Comparison of ENCODE assay signal across 8 cellular contexts in genomic region chr13:43023244-43023931, GRCh38. TPM values are rescaled to one million over a fixed set of nuclear protein-coding genes. Genes with fewer than 3 reads are reported as not detected.
A peak's percentile ranks its signal among the peaks of the same experiment; 100 is the strongest.
DNase-seq lines count a peak whose midpoint lies in the region; ATAC-seq and TF ChIP-seq lines count a peak whose summit lies in the region.

Gene DNAJC15 (plus strand): TSS chr13:43023586. CDS start chr13:43023627, 41 bp downstream.

- CTCF ChIA-PET in PC-3 (lab: Charles Lee) = no interaction called here

- peaks cover 2% of the 10 kb centered on the region for H3K27me3 Mint-ChIP-seq in neural crest cell (ENCODE audit: low read depth)

- intact Hi-C loops in PC-3 (cut with micrococcal nuclease) = no loop called here
- intact Hi-C loops in stomach (cut with DNase I; ENCODE audit: low total_unique reads) = no loop called here

- H2AFZ ChIP-seq in PC-3 (ENCODE audit: low read length) = peak within 1 kb of the TSS; percentile 89

- no peak for TF ChIP-seq CTCF in PC-3 (conservative IDR thresholded peaks at IDR 0.05; ENCODE audit: low read depth, low read length)
- TF ChIP-seq CTCF in foreskin keratinocyte (conservative IDR thresholded peaks at IDR 0.05) = no peak
- TF ChIP-seq CTCF in neural crest cell (conservative IDR thresholded peaks at IDR 0.05) = no peak
- peak in 1 of 7 experiments; percentile 18 for TF ChIP-seq CTCF in stomach (IDR thresholded peaks at IDR 0.05)

- peaks cover 19% of the 10 kb centered on the region for H3K79me2 ChIP-seq in PC-3 (ENCODE audit: low read length)

- WGBS in stomach, 5 donors = 1 to 9% (median 5%) methylated on average over 17 to 50 of the region's 50 CpGs

- H3K4me1 Mint-ChIP-seq in neural crest cell = peaks cover 24% of the 10 kb centered on the region

- peak within 1 kb of the TSS; percentile 78 for H3K9ac ChIP-seq in PC-3 (ENCODE audit: low read length)

- peak within 1 kb of the TSS; percentile 30; the same call in 1 of the 2 replicates for H3K27ac ChIP-seq in PC-3 (ENCODE audit: low read length)
- H3K27ac ChIP-seq in foreskin keratinocyte = peak within 1 kb of the TSS; percentile 78
- peak within 1 kb of the TSS; percentile 83 to 93 (median 93) for H3K27ac ChIP-seq in stomach

- peaks cover 7% of the 10 kb centered on the region for H3K9me3 Mint-ChIP-seq in neural crest cell

- H3F3A ChIP-seq in PC-3 (ENCODE audit: low read length, unreplicated experiment) = no peaks in the 10 kb centered on the region

- no peak for TF ChIP-seq POLR2A in stomach (IDR thresholded peaks at IDR 0.05)

- no peaks in the 10 kb centered on the region for H3K27me3 ChIP-seq in PC-3 (ENCODE audit: low read length)
- no peaks in the 10 kb centered on the region for H3K27me3 ChIP-seq in foreskin keratinocyte
- no peaks in the 10 kb centered on the region for H3K27me3 ChIP-seq in stomach

- H3K36me3 ChIP-seq in PC-3 (ENCODE audit: low read depth, low read length) (no peaks in the 10 kb centered on the region), stomach (peaks cover 0 to 11% (median 8%) of the 10 kb centered on the region in 4 donors)

- DNase-seq in NCI-H345 (lab: John Stamatoyannopoulos, UW) = peak; percentile 36
- DNase-seq in NCI-H345 treated with DMSO at 0.1 percent for 48 hours (lab: John Stamatoyannopoulos, UW; ENCODE audit: unreplicated experiment) = no peak
- DNase-seq in PC-3 = peak; percentile 58
- peak; percentile 17 for DNase-seq in activated gamma-delta T cell (lab: John Stamatoyannopoulos, UW)
- peak; percentile 67 to 83 for DNase-seq in foreskin keratinocyte
- DNase-seq in neural crest cell (ENCODE audit: low read depth, low spot score) = peak; percentile 71
- peak; percentile 78 for DNase-seq in stomach

- no TSS peak for BruUV-seq in PC-3 (replicated peaks; lab: Mats Ljungman, UMichigan)

- H3K36me3 Mint-ChIP-seq in neural crest cell (ENCODE audit: low read depth) = peaks cover 8% of the 10 kb centered on the region

- TF ChIP-seq EP300 in stomach (IDR thresholded peaks at IDR 0.05) = no peak

- POLR2A ChIA-PET in PC-3 (lab: Charles Lee; ENCODE audit: unreplicated experiment) = no interaction called here

- peak within 1 kb of the TSS; percentile 98 for H3K4me3 Mint-ChIP-seq in neural crest cell

- H3K9me2 ChIP-seq in PC-3 (replicated peaks; ENCODE audit: low read length) = no peaks in the 10 kb centered on the region

- H3K27ac Mint-ChIP-seq in neural crest cell (ENCODE audit: unreplicated experiment) = peak within 1 kb of the TSS; percentile 98

- peak within 1 kb of the TSS; percentile 76 for H3K4me3 ChIP-seq in PC-3 (ENCODE audit: low read length)
- H3K4me3 ChIP-seq in stomach = peak within 1 kb of the TSS; percentile 64 to 72 (median 69)

- H3K4me2 ChIP-seq in PC-3 (ENCODE audit: low read length) = peak within 1 kb of the TSS; percentile 66

- ATAC-seq in HG03139 (IDR thresholded peaks at IDR 0.05; ENCODE audit: unreplicated experiment) (peak; percentile 75), PC-3 (peak; percentile 39), foreskin keratinocyte (peak; percentile 85)

- no peaks in the 10 kb centered on the region for H4K20me1 ChIP-seq in PC-3 (ENCODE audit: low read length)

- H3K4me1 ChIP-seq in PC-3 (ENCODE audit: insufficient read depth, low read length) (peaks cover 11% of the 10 kb centered on the region), foreskin keratinocyte (no peaks in the 10 kb centered on the region), stomach (peaks cover 4 to 43% (median 31%) of the 10 kb centered on the region in 4 donors)

- H3K9me3 ChIP-seq in PC-3 (ENCODE audit: low read length) (no peaks in the 10 kb centered on the region), stomach (no peaks in the 10 kb centered on the region)

RNA-seq across cellular contexts. Expression of gene DNAJC15, which starts in this region (rescaled TPM):
- total RNA-seq in PC-3 (2014; rRNA removed) (1.9 and 12.5 TPM in 2 replicates), foreskin keratinocyte (19.0 and 31.7 TPM in 2 replicates), neural crest cell (14.7 and 16.6 TPM in 2 replicates), stomach (10 to 100 TPM in 1 of 5 donors, 1 to 10 TPM in 4; 4.5 to 16.3 (median 5.8) TPM)
- polyA plus RNA-seq in foreskin keratinocyte (26.9 and 41.9 TPM in 2 replicates), stomach (10 to 100 TPM; 12.4 to 19.3 (median 12.4) TPM)

Comparison
In these comparisons a context has a peak if more than half of its experiments do, and no peak if none do; other contexts are left out.
1. H3K27ac ChIP-seq: peak in every context shown above with its lines; median percentile 93 in stomach; 78 in foreskin keratinocyte; 30 in PC-3.